Comparison of ENCODE assay signal across 21 cellular contexts in the genomic region with DNA sequence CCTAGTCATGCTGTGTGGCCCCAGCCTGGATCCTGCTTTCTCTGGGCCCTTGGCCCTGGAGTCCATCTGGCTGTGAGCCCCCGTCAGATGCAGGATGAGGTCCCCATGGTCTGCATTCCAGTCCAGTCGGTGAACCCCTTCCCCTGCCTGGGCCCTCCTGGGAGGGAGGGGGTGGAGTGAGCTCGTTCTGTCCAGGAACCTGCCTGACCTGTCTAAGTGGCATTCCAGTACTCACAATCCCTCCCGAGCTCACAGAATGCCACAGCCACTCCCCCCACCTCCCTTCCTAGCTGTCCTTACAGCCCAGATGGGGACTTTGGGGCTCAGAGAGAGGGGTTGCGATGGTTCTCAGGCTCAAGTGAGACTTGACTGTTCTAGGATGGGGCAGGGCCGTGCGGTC. TPM values are rescaled to one million over a fixed set of nuclear protein-coding genes. Genes with fewer than 3 reads are reported as not detected.
A peak's percentile ranks its signal among the peaks of the same experiment; 100 is the strongest.
DNase-seq lines count a peak whose midpoint lies in the region; ATAC-seq and TF ChIP-seq lines count a peak whose summit lies in the region.
"Had no signal": no experiment of that assay in that cellular context is flagged by ENCODE, and none has a peak within 500 bp of the region (broad histone marks: within the 10 kb centered on the region; RNA-seq: fewer than 3 reads in every experiment).

No MANE protein-coding gene starts in this region.

- peaks cover 7% of the 10 kb centered on the region; the same call in 1 of the 2 replicates for H3K4me1 ChIP-seq in HUES64 (ENCODE audit: insufficient read depth, low read length)
- H3K4me1 ChIP-seq in mucosa of descending colon (ENCODE audit: low read depth): no peaks in the 10 kb centered on the region

- H3K9ac ChIP-seq in HUES64 (ENCODE audit: low read depth, low read length): 0 out of 2 replicates have a peak overlapping the region, but pooled peaks have one; percentile 27

- DNase-seq in epithelial cell of prostate (ENCODE audit: low read depth, low spot score): no peak
- no peak for DNase-seq in mucosa of descending colon
- DNase-seq in type B pancreatic cell (ENCODE audit: extremely low spot score, unreplicated experiment): no peak
- no peak for DNase-seq in foreskin melanocyte
- DNase-seq in caudate nucleus (lab: John Stamatoyannopoulos, UW): no peak
- DNase-seq: activated CD4-positive, alpha-beta T cell treated with anti-CD3 and anti-CD28 coated beads, Interleukin-2, amount 50 U/mL, for 4 hours; activated naive CD8-positive, alpha-beta T cell treated with anti-CD3 and anti-CD28 coated beads, Interleukin-2, amount 10 ng/mL, durations not matched to agents 7 days and 5 days; activated T-cell treated with anti-CD3 and anti-CD28 coated beads, Interleukin-2, amount 50 U/mL, for 72 hours; C1 segment of cervical spinal cord; DMS79 treated with DMSO at 0.1 percent for 48 hours; Karpas-422; NCI-H1417; NCI-H2171 treated with DMSO at 0.1 percent for 48 hours; NCI-H748 treated with DMSO at 0.1 percent for 48 hours; stimulated activated CD4-positive, alpha-beta T cell treated with anti-CD3 and anti-CD28 coated beads, Interleukin-2, amount 100 ng/mL, for 48 hours had no signal

- peak overlapping the region; percentile 72 for H3K4me3 Mint-ChIP-seq in type B pancreatic cell
- H3K4me3 Mint-ChIP-seq: activated naive CD8-positive, alpha-beta T cell treated with anti-CD3 and anti-CD28 coated beads, Interleukin-2, amount 10 ng/mL, durations not matched to agents 7 days and 5 days; activated T-cell treated with anti-CD3 and anti-CD28 coated beads, Interleukin-2, amount 50 U/mL, for 72 hours; neural crest cell had no signal

- TF ChIP-seq CTCF in mucosa of descending colon (IDR thresholded peaks at IDR 0.05) (no peak), type B pancreatic cell (conservative IDR thresholded peaks at IDR 0.05) (no peak)

- H3K36me3 Mint-ChIP-seq in type B pancreatic cell: no peaks in the 10 kb centered on the region
- H3K36me3 Mint-ChIP-seq: activated naive CD8-positive, alpha-beta T cell treated with anti-CD3 and anti-CD28 coated beads, Interleukin-2, amount 10 ng/mL, durations not matched to agents 7 days and 5 days had no signal

- H3K27ac ChIP-seq in HUES64 (ENCODE audit: low read depth, low read length) (peak overlapping the region; percentile 48; the same call in 1 of the 2 replicates), epithelial cell of prostate (peak overlapping the region; percentile 5), caudate nucleus (ENCODE audit: low read depth, low read length) (no peak overlapping the region)

- H3K27me3 Mint-ChIP-seq in type B pancreatic cell: no peaks in the 10 kb centered on the region
- H3K27me3 Mint-ChIP-seq: activated naive CD8-positive, alpha-beta T cell treated with anti-CD3 and anti-CD28 coated beads, Interleukin-2, amount 10 ng/mL, durations not matched to agents 7 days and 5 days had no signal

- no peaks in the 10 kb centered on the region for H3K36me3 ChIP-seq in HUES64 (ENCODE audit: insufficient read depth, low read length)
- H3K36me3 ChIP-seq in mucosa of descending colon (ENCODE audit: low read depth): no peaks in the 10 kb centered on the region
- H3K36me3 ChIP-seq: thoracic aorta had no signal

- intact Hi-C loops in mucosa of descending colon (cut with DNase I, micrococcal nuclease): no loop called here

- H3K4me1 Mint-ChIP-seq in type B pancreatic cell (ENCODE audit: unreplicated experiment): peaks cover 6% of the 10 kb centered on the region

- H3K27me3 ChIP-seq in HUES64 (ENCODE audit: insufficient read depth, low read length): no peaks in the 10 kb centered on the region

- WGBS in HUES64: 85% methylated on average over 6 of the region's 7 CpGs

- ATAC-seq in mucosa of descending colon (peak; percentile 13), HG03025 (IDR thresholded peaks at IDR 0.05; ENCODE audit: low FRiP score, unreplicated experiment) (no peak)
- ATAC-seq: activated T-cell treated with anti-CD3 and anti-CD28 coated beads, Interleukin-2, amount 50 U/mL, for 72 hours; sciatic nerve; SK-N-SH treated with all-trans-retinoic acid at 6 μM for 48 hours had no signal

- H3K9me3 ChIP-seq in HUES64 (ENCODE audit: insufficient read depth, low read depth, low read length): no peaks in the 10 kb centered on the region
- no peaks in the 10 kb centered on the region for H3K9me3 ChIP-seq in mucosa of descending colon
- H3K9me3 ChIP-seq: thoracic aorta had no signal

- no peaks in the 10 kb centered on the region for H3K9me3 Mint-ChIP-seq in type B pancreatic cell
- H3K9me3 Mint-ChIP-seq: activated naive CD8-positive, alpha-beta T cell treated with anti-CD3 and anti-CD28 coated beads, Interleukin-2, amount 10 ng/mL, durations not matched to agents 7 days and 5 days; activated T-cell treated with anti-CD3 and anti-CD28 coated beads, Interleukin-2, amount 50 U/mL, for 72 hours; neural crest cell had no signal

- peak overlapping the region; percentile 98 for H3K27ac Mint-ChIP-seq in type B pancreatic cell
- H3K27ac Mint-ChIP-seq: activated naive CD8-positive, alpha-beta T cell treated with anti-CD3 and anti-CD28 coated beads, Interleukin-2, amount 10 ng/mL, durations not matched to agents 7 days and 5 days; activated T-cell treated with anti-CD3 and anti-CD28 coated beads, Interleukin-2, amount 50 U/mL, for 72 hours had no signal

- H3K4me3 ChIP-seq in HUES64 (ENCODE audit: low read length): no peak overlapping the region
- H3K4me3 ChIP-seq in mucosa of descending colon: no peak overlapping the region
- H3K4me3 ChIP-seq: thoracic aorta had no signal

RNA-seq across cellular contexts. Expression of a gene that starts 15.5 kb away (rescaled TPM):
- polyA plus RNA-seq in HUES64 (2013, experiment 1 of 2): 0.55 TPM
- polyA plus RNA-seq in HUES64 (2013, experiment 2 of 2): 0.76 TPM
- total RNA-seq in mucosa of descending colon (10 to 100 TPM in 2 of 3 donors, 1 to 10 TPM in 1; 9.2 to 24.5 (median 11.0) TPM), type B pancreatic cell (ENCODE audit: low replicate concordance) (16.1 and 36.7 TPM in 2 replicates)

RNA-seq across cellular contexts. Expression of a gene that starts 41.0 kb away (rescaled TPM):
- polyA plus RNA-seq in HUES64 (2013, experiment 1 of 2): 72.2 TPM
- polyA plus RNA-seq in HUES64 (2013, experiment 2 of 2): 58.4 TPM
- total RNA-seq in mucosa of descending colon (10 to 100 TPM; 32.7 to 41.4 (median 36.7) TPM), type B pancreatic cell (ENCODE audit: low replicate concordance) (63.7 and 66.0 TPM in 2 replicates)

RNA-seq across cellular contexts. Expression of a gene that starts 46.2 kb away (rescaled TPM):
- polyA plus RNA-seq in HUES64 (2013, experiment 1 of 2): not detected
- polyA plus RNA-seq in HUES64 (2013, experiment 2 of 2): not detected
- total RNA-seq in mucosa of descending colon: 100 to 1,000 TPM in 2 of 3 donors, 10 to 100 TPM in 1; 98.0 to 219 (median 189) TPM
- total RNA-seq in type B pancreatic cell (ENCODE audit: low replicate concordance): 1.0 and 1.4 TPM in 2 replicates
- total RNA-seq: activated naive CD8-positive, alpha-beta T cell treated with anti-CD3 and anti-CD28 coated beads, Interleukin-2, amount 10 ng/mL, durations not matched to agents 7 days and 5 days; activated T-cell treated with anti-CD3 and anti-CD28 coated beads, Interleukin-2, amount 50 U/mL, for 72 hours; neural crest cell; sciatic nerve; thoracic aorta had no signal

Comparison
In these comparisons a context has a peak if more than half of its experiments do, and no peak if none do; other contexts are left out.
1. RNA of a gene that starts 46.2 kb away (total RNA-seq): 98.0 to 219 TPM in mucosa of descending colon; 1.0 to 1.4 TPM in type B pancreatic cell; every median in the first group is over 10 times any median in the second.